In genomic region chr9:93200449-93200742, GRCh38 we compare ENCODE assay signal across 1 cellular context.
TF ChIP-seq lines count a peak whose summit lies in the region.

No MANE protein-coding gene starts in this region.

TF ChIP-seq in HepG2, 621 proteins besides CTCF, POLR2A, EP300 and RAD21 (continued from another document):
- peak; percentile 61 for TF ChIP-seq ZBTB33 (CRISPR knock-in tag; IDR thresholded peaks at IDR 0.05)
- TF ChIP-seq PCBP1 (IDR thresholded peaks at IDR 0.05; ENCODE audit: borderline replicate concordance, low read depth, low read length): no peak
